ENCODE assay signal across 25 cellular contexts in genomic region chr7:126119981-126120380, GRCh38.
"Had no signal": no experiment of that assay in that cellular context is flagged by ENCODE, and none has a peak within 500 bp of the region (broad histone marks: within the 10 kb centered on the region; RNA-seq: fewer than 3 reads in every experiment).

No MANE protein-coding gene starts in this region.

- ATAC-seq: effector memory CD8-positive, alpha-beta T cell; esophagus mucosa; foreskin keratinocyte; gastrocnemius medialis; gastroesophageal sphincter; heart left ventricle; heart right ventricle had no signal

- H3K27ac ChIP-seq: colonic mucosa, coronary artery, dorsolateral prefrontal cortex, epithelial cell of prostate, esophagus muscularis mucosa, esophagus squamous epithelium, foreskin keratinocyte, gastrocnemius medialis, gastroesophageal sphincter, heart left ventricle, heart right ventricle, hepatocyte had no signal

- DNase-seq: colonic mucosa; cortex of kidney; dermis blood vessel endothelial cell; dorsolateral prefrontal cortex; effector CD4-positive, alpha-beta T cell; effector CD8-positive, alpha-beta T cell; effector memory CD4-positive, alpha-beta T cell; effector memory CD8-positive, alpha-beta T cell; endodermal cell; erythroblast; esophagus squamous epithelium; foreskin fibroblast; foreskin keratinocyte; foreskin melanocyte; gastrocnemius medialis; glutamatergic neuron; head of caudate nucleus; heart left ventricle; heart right ventricle had no signal

- H3K27me3 ChIP-seq: colonic mucosa, dorsolateral prefrontal cortex, esophagus muscularis mucosa, esophagus squamous epithelium, foreskin keratinocyte, gastrocnemius medialis, gastroesophageal sphincter, heart left ventricle, heart right ventricle, hepatocyte had no signal

- H3K36me3 ChIP-seq: colonic mucosa, esophagus muscularis mucosa, esophagus squamous epithelium, gastrocnemius medialis, gastroesophageal sphincter, heart left ventricle, heart right ventricle had no signal

- H3K9me3 ChIP-seq: colonic mucosa, esophagus muscularis mucosa, esophagus squamous epithelium, gastrocnemius medialis, gastroesophageal sphincter, heart left ventricle had no signal

- H3K4me1 ChIP-seq: colonic mucosa, esophagus muscularis mucosa, esophagus squamous epithelium, foreskin keratinocyte, gastrocnemius medialis, gastroesophageal sphincter, heart left ventricle, heart right ventricle had no signal

- H3K4me3 ChIP-seq: colonic mucosa, coronary artery, dorsolateral prefrontal cortex, esophagus muscularis mucosa, esophagus squamous epithelium, gastrocnemius medialis, gastroesophageal sphincter, heart left ventricle, heart right ventricle, hepatocyte had no signal
